33 cellular contexts compared by ENCODE assay signal in genomic region chr11:44377914-44378321, GRCh38.
"Had no signal": no experiment of that assay in that cellular context is flagged by ENCODE, and none has a peak within 500 bp of the region (broad histone marks: within the 10 kb centered on the region; RNA-seq: fewer than 3 reads in every experiment).

No MANE protein-coding gene starts in this region.

- H3K9me3 Mint-ChIP-seq: activated CD8-positive, alpha-beta T cell treated with anti-CD3 and anti-CD28 coated beads for 36 hours; activated naive CD4-positive, alpha-beta T cell treated with anti-CD3 and anti-CD28 coated beads, Interleukin-2, amount 50 U/mL, for 24 hours; activated naive CD8-positive, alpha-beta T cell treated with anti-CD3 and anti-CD28 coated beads for 36 hours; activated T-cell treated with anti-CD3 and anti-CD28 coated beads, Interleukin-2, amount 50 U/mL, for 4 hours; activated T-helper 17 cell treated with anti-CD3 and anti-CD28 coated beads, Interleukin-2, amount 50 U/mL, for 72 hours; central memory CD8-positive, alpha-beta T cell; dendritic cell treated with granulocyte-macrophage colony-stimulating factor and Interleukin-4, amounts not matched to agents 40 ng/mL and 50 ng/mL, for 4 days; endodermal cell had no signal

- H3K4me3 ChIP-seq: adrenal gland, body of pancreas, cardiac muscle cell, coronary artery, dorsolateral prefrontal cortex, esophagus muscularis mucosa, gastrocnemius medialis had no signal

- ATAC-seq: activated CD8-positive, alpha-beta T cell treated with anti-CD3 and anti-CD28 coated beads for 36 hours; activated naive CD8-positive, alpha-beta T cell treated with anti-CD3 and anti-CD28 coated beads, Interleukin-2, amount 50 U/mL, for 24 hours; activated T-cell treated with anti-CD3 and anti-CD28 coated beads, Interleukin-2, amount 50 U/mL, for 4 hours; activated T-helper 17 cell treated with anti-CD3 and anti-CD28 coated beads, Interleukin-2, amount 50 U/mL, for 72 hours; body of pancreas; foreskin keratinocyte; gastrocnemius medialis; WTC11 had no signal

- H3K4me1 Mint-ChIP-seq: activated naive CD4-positive, alpha-beta T cell treated with anti-CD3 and anti-CD28 coated beads, Interleukin-2, amount 50 U/mL, for 24 hours; activated naive CD8-positive, alpha-beta T cell treated with anti-CD3 and anti-CD28 coated beads for 36 hours; activated naive CD8-positive, alpha-beta T cell treated with anti-CD3 and anti-CD28 coated beads, Interleukin-2, amount 50 U/mL, for 24 hours; activated T-helper 17 cell treated with anti-CD3 and anti-CD28 coated beads, Interleukin-2, amount 50 U/mL, for 72 hours; central memory CD8-positive, alpha-beta T cell; endodermal cell had no signal

- H3K9me3 ChIP-seq: adrenal gland, body of pancreas, gastrocnemius medialis had no signal

- H3K27ac Mint-ChIP-seq: activated CD8-positive, alpha-beta T cell treated with anti-CD3 and anti-CD28 coated beads for 36 hours; activated naive CD4-positive, alpha-beta T cell treated with anti-CD3 and anti-CD28 coated beads, Interleukin-2, amount 50 U/mL, for 24 hours; activated naive CD8-positive, alpha-beta T cell treated with anti-CD3 and anti-CD28 coated beads for 36 hours; activated naive CD8-positive, alpha-beta T cell treated with anti-CD3 and anti-CD28 coated beads, Interleukin-2, amount 50 U/mL, for 24 hours; activated T-helper 17 cell treated with anti-CD3 and anti-CD28 coated beads, Interleukin-2, amount 50 U/mL, for 72 hours; dendritic cell treated with granulocyte-macrophage colony-stimulating factor and Interleukin-4, amounts not matched to agents 40 ng/mL and 50 ng/mL, for 4 days; endodermal cell; WTC11 had no signal

- FAIRE-seq: TTC549 had no signal

- H3K36me3 ChIP-seq: adrenal gland, cardiac muscle cell, esophagus muscularis mucosa, gastrocnemius medialis had no signal

- H3K27ac ChIP-seq: adrenal gland, body of pancreas, cardiac muscle cell, coronary artery, dorsolateral prefrontal cortex, esophagus muscularis mucosa, foreskin keratinocyte, gastrocnemius medialis, VCaP had no signal

- H3K4me1 ChIP-seq: adrenal gland, body of pancreas, esophagus muscularis mucosa, foreskin keratinocyte, gastrocnemius medialis had no signal

- H3K27me3 Mint-ChIP-seq: activated CD8-positive, alpha-beta T cell treated with anti-CD3 and anti-CD28 coated beads for 36 hours had no signal

- H3K36me3 Mint-ChIP-seq: activated naive CD4-positive, alpha-beta T cell treated with anti-CD3 and anti-CD28 coated beads, Interleukin-2, amount 50 U/mL, for 24 hours; activated naive CD8-positive, alpha-beta T cell treated with anti-CD3 and anti-CD28 coated beads for 36 hours; WTC11 had no signal

- DNase-seq: activated CD4-positive, alpha-beta T cell treated with anti-CD3 and anti-CD28 coated beads for 1 hour; activated CD4-positive, alpha-beta T cell treated with anti-CD3 and anti-CD28 coated beads for 4 hours; activated CD4-positive, alpha-beta T cell treated with anti-CD3 and anti-CD28 coated beads, Interleukin-2, amount 50 U/mL, for 1 hour; activated CD4-positive, alpha-beta T cell treated with anti-CD3 and anti-CD28 coated beads, Interleukin-2, amount 50 U/mL, for 48 hours; activated CD8-positive, alpha-beta memory T cell treated with anti-CD3 and anti-CD28 coated beads for 24 hours; activated CD8-positive, alpha-beta T cell treated with anti-CD3 and anti-CD28 coated beads for 36 hours; activated effector memory CD4-positive, alpha-beta T cell treated with Interleukin-2 at 50 U/mL for 16 hours; activated gamma-delta T cell treated with Interleukin-2 at 50 U/mL for 16 hours; activated naive CD4-positive, alpha-beta T cell treated with Interleukin-2 at 50 U/mL for 16 hours; activated naive CD8-positive, alpha-beta T cell treated with anti-CD3 and anti-CD28 coated beads for 36 hours; activated naive CD8-positive, alpha-beta T cell treated with anti-CD3 and anti-CD28 coated beads, Interleukin-2, amount 50 U/mL, for 24 hours; activated T-cell treated with anti-CD3 and anti-CD28 coated beads, Interleukin-2, amount 50 U/mL, for 4 hours; adrenal gland; amygdala; aorta; body of pancreas; dorsolateral prefrontal cortex; effector memory CD4-positive, alpha-beta T cell; endodermal cell; foreskin keratinocyte; gastrocnemius medialis; glutamatergic neuron; T-helper 2 cell had no signal

- H3K4me3 Mint-ChIP-seq: activated CD8-positive, alpha-beta T cell treated with anti-CD3 and anti-CD28 coated beads for 36 hours; activated naive CD4-positive, alpha-beta T cell treated with anti-CD3 and anti-CD28 coated beads, Interleukin-2, amount 50 U/mL, for 24 hours; activated naive CD8-positive, alpha-beta T cell treated with anti-CD3 and anti-CD28 coated beads for 36 hours; activated naive CD8-positive, alpha-beta T cell treated with anti-CD3 and anti-CD28 coated beads, Interleukin-2, amount 50 U/mL, for 24 hours; activated T-cell treated with anti-CD3 and anti-CD28 coated beads, Interleukin-2, amount 50 U/mL, for 4 hours; activated T-helper 17 cell treated with anti-CD3 and anti-CD28 coated beads, Interleukin-2, amount 50 U/mL, for 72 hours; central memory CD8-positive, alpha-beta T cell; dendritic cell treated with granulocyte-macrophage colony-stimulating factor and Interleukin-4, amounts not matched to agents 40 ng/mL and 50 ng/mL, for 4 days; endodermal cell; WTC11 had no signal

- H3K27me3 ChIP-seq: body of pancreas, cardiac muscle cell had no signal
